ENCODE assay signal across 20 cellular contexts in genomic region chr15:74963213-74963612, GRCh38. TPM values are rescaled to one million over a fixed set of nuclear protein-coding genes. Genes with fewer than 3 reads are reported as not detected.
"Had no signal": no experiment of that assay in that cellular context is flagged by ENCODE, and none has a peak within 500 bp of the region (broad histone marks: within the 10 kb centered on the region; RNA-seq: fewer than 3 reads in every experiment).

No MANE protein-coding gene starts in this region.

- DNase-seq: KBM-7, MV-4-11, NCI-H1048, NCI-H1105, NCI-H1417, NCI-H1436 treated with DMSO at 0.1 percent for 48 hours, NCI-H187, NCI-H2029, NCI-H2081 treated with DMSO at 0.1 percent for 48 hours, NCI-H2171, NCI-H226, NCI-H510A, NCI-H524 treated with DMSO at 0.1 percent for 48 hours, NCI-H774, Right ventricle myocardium superior, RPMI8226, SIG-M5 had no signal

- H3K27ac ChIP-seq: SJSA1 had no signal

- H3K27me3 ChIP-seq: SJSA1 had no signal

- H3K36me3 ChIP-seq: SJSA1 had no signal

- H3K9me3 ChIP-seq: SJSA1 had no signal

- H3K4me3 ChIP-seq: SJSA1, SK-N-MC had no signal

RNA-seq across cellular contexts. Expression of gene RPP25, which starts 6.6 kb away (rescaled TPM):
- total RNA-seq: MCF 10A had no signal
